Comparison of ENCODE assay signal across 20 cellular contexts in genomic region chr6:111579816-111580215, GRCh38. TPM values are rescaled to one million over a fixed set of nuclear protein-coding genes. Genes with fewer than 3 reads are reported as not detected.
DNase-seq lines count a peak whose midpoint lies in the region; ATAC-seq, FAIRE-seq and TF ChIP-seq lines count a peak whose summit lies in the region.
"Had no signal": no experiment of that assay in that cellular context is flagged by ENCODE, and none has a peak within 500 bp of the region (broad histone marks: within the 10 kb centered on the region; RNA-seq: fewer than 3 reads in every experiment).

No MANE protein-coding gene starts in this region.

- TF ChIP-seq CTCF in DND-41 (IDR thresholded peaks at IDR 0.05; ENCODE audit: borderline replicate concordance, extremely low read depth, low read length, poor library complexity, severe bottlenecking) (no peak), Panc1 (IDR thresholded peaks at IDR 0.05) (no peak), K562 (IDR thresholded peaks at IDR 0.05 in 2 of 3, conservative IDR thresholded peaks at IDR 0.05 in 1 of 3; ENCODE audit: insufficient read depth in 2 of 3, low read depth in 1 of 3, low read length in 3 of 3) (no peak)

- H3K79me2 ChIP-seq in DND-41 (ENCODE audit: insufficient read depth, low read length) = peaks cover 83% of the 10 kb centered on the region
- H3K79me2 ChIP-seq in K562 (ENCODE audit: control insufficient read depth, insufficient read depth, low read length) = no peaks in the 10 kb centered on the region
- H3K79me2 ChIP-seq in mesendoderm (ENCODE audit: control insufficient read depth, insufficient read depth, low read length) = no peaks in the 10 kb centered on the region

- no peaks in the 10 kb centered on the region for H3K9me3 ChIP-seq in DND-41 (ENCODE audit: insufficient read depth, low read length, severe bottlenecking)
- no peaks in the 10 kb centered on the region for H3K9me3 ChIP-seq in Panc1 (ENCODE audit: control insufficient read depth, insufficient read depth, low read depth, low read length)
- H3K9me3 ChIP-seq in K562 (replicated peaks; ENCODE audit: control insufficient read depth, insufficient read depth, low read depth, low read length) = no peaks in the 10 kb centered on the region
- H3K9me3 ChIP-seq: HAP-1 had no signal

- H3K4me3 Mint-ChIP-seq in stimulated activated naive B cell treated with anti-CD40 and anti-IgM and Interleukin-4, amounts not matched to agents 10 μg/mL and 1 μg/mL and 100 μg/mL, for 72 hours = no peak overlapping the region
- H3K4me3 Mint-ChIP-seq: B cell; CD4-positive, alpha-beta memory T cell; IgD-negative memory B cell had no signal

- no peak overlapping the region for H3K4ac ChIP-seq in mesendoderm (ENCODE audit: low read depth, low read length)

- H4K20me1 ChIP-seq in DND-41 (ENCODE audit: insufficient read depth, low read length) (0 out of 2 replicates have a peak, but pooled peaks cover 2% of the 10 kb centered on the region), K562 (replicated peaks; ENCODE audit: control insufficient read depth, insufficient read depth, low read length) (no peaks in the 10 kb centered on the region; the same call in 1 of the 2 replicates)

- H2AFZ ChIP-seq in DND-41 (ENCODE audit: low read depth, low read length) = no peak overlapping the region
- H2AFZ ChIP-seq in K562 (ENCODE audit: low read depth, low read length) = no peak overlapping the region
- H2AFZ ChIP-seq: PC-9 had no signal

- H3K56ac ChIP-seq in mesendoderm (ENCODE audit: low read length) = no peak overlapping the region

- POLR2A ChIA-PET in Panc1 (lab: Charles Lee) = interaction anchor here (1.1 kb wide), 1 partner anchor 26 kb away, joined by 3 read pairs; the partner anchor contains the start of gene TRAF3IP2
- POLR2A ChIA-PET in K562 (lab: Yijun Ruan, JAX) = interaction anchor here (0.6 to 1.5 kb wide), 4 partner anchors 10 to 263 kb away, joined by 3 read pairs; no protein-coding TSS in a partner anchor

- BruUV-seq in Panc1 (replicated peaks; lab: Mats Ljungman, UMichigan) (no TSS peak), K562 (replicated peaks; lab: Mats Ljungman, UMichigan) (no TSS peak)

- no peak overlapping the region for H3K23ac ChIP-seq in mesendoderm (ENCODE audit: low read length)

- H4K8ac ChIP-seq in mesendoderm (ENCODE audit: low read depth, low read length) = no peak overlapping the region

- TF ChIP-seq POLR2A in K562 (conservative IDR thresholded peaks at IDR 0.05) = no peak

- H3K27me3 Mint-ChIP-seq in stimulated activated naive B cell treated with anti-CD40 and anti-IgM and Interleukin-4, amounts not matched to agents 10 μg/mL and 1 μg/mL and 100 μg/mL, for 72 hours = no peaks in the 10 kb centered on the region
- H3K27me3 Mint-ChIP-seq: B cell; CD4-positive, alpha-beta memory T cell; IgD-negative memory B cell had no signal

- no peaks in the 10 kb centered on the region for H3K27me3 ChIP-seq in DND-41 (ENCODE audit: insufficient read depth, low read length, poor library complexity)
- no peaks in the 10 kb centered on the region for H3K27me3 ChIP-seq in Panc1 (ENCODE audit: control insufficient read depth, insufficient read depth, low read length)
- no peaks in the 10 kb centered on the region for H3K27me3 ChIP-seq in K562 (ENCODE audit: control insufficient read depth in 2 of 2, insufficient read depth in 2 of 2, low read length in 2 of 2)
- H3K27me3 ChIP-seq in mesendoderm (ENCODE audit: insufficient read depth, low read length, poor library complexity) = no peaks in the 10 kb centered on the region

- peaks cover under 1% of the 10 kb centered on the region for H3K79me1 ChIP-seq in mesendoderm (ENCODE audit: low read length)

- H2BK5ac ChIP-seq in mesendoderm (ENCODE audit: low read length) = no peak overlapping the region

- H3K4me3 ChIP-seq in DND-41 (ENCODE audit: low read depth in 1 of 2, low read length in 2 of 2) (no peak overlapping the region), Panc1 (ENCODE audit: low read depth in 2 of 2, low read length in 2 of 2) (no peak overlapping the region), K562 (no peak overlapping the region), mesendoderm (ENCODE audit: low read length) (no peak overlapping the region)
- H3K4me3 ChIP-seq: HAP-1, PC-9 had no signal

- peak overlapping the region; percentile 58 for H3K27ac ChIP-seq in DND-41 (ENCODE audit: low read length)
- peak overlapping the region; percentile 68 for H3K27ac ChIP-seq in Panc1 (ENCODE audit: low read length)
- H3K27ac ChIP-seq in K562 (ENCODE audit: extremely low read depth, low read depth, low read length) = no peak overlapping the region
- no peak overlapping the region for H3K27ac ChIP-seq in mesendoderm (ENCODE audit: low read depth, low read length)
- H3K27ac ChIP-seq: PC-9 had no signal

- no peaks in the 10 kb centered on the region for H3K9me1 ChIP-seq in K562 (ENCODE audit: control insufficient read depth, insufficient read depth, low read length)

- H2AK5ac ChIP-seq in mesendoderm (ENCODE audit: low read length) = no peak overlapping the region

- no peaks in the 10 kb centered on the region for H3K9me3 Mint-ChIP-seq in stimulated activated naive B cell treated with anti-CD40 and anti-IgM and Interleukin-4, amounts not matched to agents 10 μg/mL and 1 μg/mL and 100 μg/mL, for 72 hours
- H3K9me3 Mint-ChIP-seq: CD4-positive, alpha-beta memory T cell; IgD-negative memory B cell had no signal

- H3K9ac ChIP-seq in DND-41 (ENCODE audit: low read depth, low read length) (no peak overlapping the region), K562 (ENCODE audit: insufficient read depth in 1 of 2, low read depth in 2 of 2, low read length in 2 of 2) (no peak overlapping the region), mesendoderm (ENCODE audit: low read length) (no peak overlapping the region)

- in situ Hi-C loops in Panc1 (cut with HindIII; ENCODE audit: low pct_unique_long_range_greater_than_20kb, low sequenced_read_pairs) = no loop called here
- in situ Hi-C loops in K562 (cut with MboI) = no loop called here

- H2BK120ac ChIP-seq in mesendoderm (ENCODE audit: low read depth, low read length) = no peak overlapping the region

- ATAC-seq in DND-41 (ENCODE audit: insufficient read depth, low read depth) (no peak), Panc1 (no peak), K562 (peak; percentile 33), sciatic nerve (no peak)
- no peak for ATAC-seq in stimulated activated naive B cell treated with anti-CD40 and anti-IgM and Interleukin-4, amounts not matched to agents 10 μg/mL and 1 μg/mL and 100 μg/mL, for 72 hours (replicated peaks)
- ATAC-seq: SK-N-SH treated with all-trans-retinoic acid at 6 μM for 48 hours had no signal

- peak overlapping the region; percentile 14 for H3K27ac Mint-ChIP-seq in stimulated activated naive B cell treated with anti-CD40 and anti-IgM and Interleukin-4, amounts not matched to agents 10 μg/mL and 1 μg/mL and 100 μg/mL, for 72 hours
- H3K27ac Mint-ChIP-seq: B cell, IgD-negative memory B cell had no signal

- TF ChIP-seq RAD21 in K562 (CRISPR knock-in tag; conservative IDR thresholded peaks at IDR 0.05 in 1 of 2, IDR thresholded peaks at IDR 0.05 in 1 of 2) = no peak

- H3K36me3 Mint-ChIP-seq in stimulated activated naive B cell treated with anti-CD40 and anti-IgM and Interleukin-4, amounts not matched to agents 10 μg/mL and 1 μg/mL and 100 μg/mL, for 72 hours = peaks cover 27 to 31% of the 10 kb centered on the region in 2 donors

- CTCF ChIA-PET in Panc1 (lab: Charles Lee) = no interaction called here
- CTCF ChIA-PET in K562 (lab: Yijun Ruan, JAX; ENCODE audit: low intra/inter-chr PET ratio) = interaction anchor here (0.7 kb wide), 1 partner anchor 933 kb away, joined by 3 read pairs; no protein-coding TSS in a partner anchor

- peaks cover 19 to 27% of the 10 kb centered on the region in 2 donors for H3K4me1 Mint-ChIP-seq in stimulated activated naive B cell treated with anti-CD40 and anti-IgM and Interleukin-4, amounts not matched to agents 10 μg/mL and 1 μg/mL and 100 μg/mL, for 72 hours

- no peak overlapping the region for H2BK15ac ChIP-seq in mesendoderm (replicated peaks; ENCODE audit: low read depth)

- no peak for FAIRE-seq in K562 (lab: Jason Lieb, UNC)

- H4K5ac ChIP-seq in mesendoderm (ENCODE audit: low read length) = no peak overlapping the region

- DNase-seq in DND-41 (no peak), Panc1 (ENCODE audit: low read depth, low spot score) (no peak), K562 (ENCODE audit: extremely low read depth in 1 of 4, low spot score in 3 of 4) (no peak), D341Med (ENCODE audit: low spot score) (no peak), sciatic nerve (ENCODE audit: low spot score) (no peak), mesendoderm (no peak), SW480 (ENCODE audit: low spot score) (no peak)
- no peak for DNase-seq in stimulated activated naive B cell treated with anti-CD40 and anti-IgM and Interleukin-4, amounts not matched to agents 10 μg/mL and 1 μg/mL and 100 μg/mL, for 72 hours
- DNase-seq: Calu3; CD4-positive, alpha-beta memory T cell; NCI-H1417; NCI-H1930; NCI-H2171; NCI-H446 treated with DMSO at 0.1 percent for 48 hours; NCI-H748 treated with DMSO at 0.1 percent for 48 hours; PC-9 had no signal

- 25% methylated on average over 5 of the region's 5 CpGs for WGBS in K562 (ENCODE audit: insufficient coverage, low coverage, missing lambda C conversion rate)
- WGBS in mesendoderm (ENCODE audit: extremely low coverage, insufficient coverage, low lambda C conversion rate) = no CpG with 5 or more reads among the region's 5 CpGs

- H3K18ac ChIP-seq in mesendoderm (ENCODE audit: low read length) = no peak overlapping the region

- no peak overlapping the region for H3K4me2 ChIP-seq in DND-41 (ENCODE audit: insufficient read depth, low read length)
- no peak overlapping the region for H3K4me2 ChIP-seq in K562 (ENCODE audit: insufficient read depth, low read length)
- H3K4me2 ChIP-seq in mesendoderm (ENCODE audit: low read length) = no peak overlapping the region
- H3K4me2 ChIP-seq: PC-9 had no signal

- TF ChIP-seq EP300 in K562 (IDR thresholded peaks at IDR 0.05; ENCODE audit: low read length) = 0 out of 2 replicates have a peak, but pooled peaks have one; percentile 16

- H3K36me3 ChIP-seq in DND-41 (ENCODE audit: insufficient read depth, low read length) (peaks cover 65% of the 10 kb centered on the region), Panc1 (ENCODE audit: control insufficient read depth, insufficient read depth, low read length) (peaks cover 7% of the 10 kb centered on the region), K562 (ENCODE audit: control insufficient read depth, insufficient read depth, low read length) (peaks cover 16% of the 10 kb centered on the region; the same call in 1 of the 3 replicates), mesendoderm (ENCODE audit: control insufficient read depth, insufficient read depth, low read length) (peaks cover 2% of the 10 kb centered on the region)

- intact Hi-C loops in Panc1 (cut with micrococcal nuclease; ENCODE audit: unreplicated experiment) (no loop called here), K562 (cut with micrococcal nuclease) (loop anchor here (1.0 to 5.0 kb wide), 3 partner anchors 62 to 321 kb away; partner anchors contain the start of gene REV3L), sciatic nerve (cut with DNase I) (loop anchor here (10.0 kb wide), 1 partner anchor 95 kb away; the partner anchor contains the start of gene REV3L)

- peaks cover 38% of the 10 kb centered on the region for H3K4me1 ChIP-seq in DND-41 (ENCODE audit: insufficient read depth, low read length)
- H3K4me1 ChIP-seq in Panc1 (ENCODE audit: control insufficient read depth, insufficient read depth, low read length) = peaks cover 10% of the 10 kb centered on the region
- H3K4me1 ChIP-seq in K562 (replicated peaks in 1 of 2; ENCODE audit: control insufficient read depth in 2 of 2, insufficient read depth in 2 of 2, low read length in 2 of 2) = peaks cover 0 to 10% of the 10 kb centered on the region in 2 experiments; a peak in 2 of 5 replicates
- H3K4me1 ChIP-seq in mesendoderm (ENCODE audit: control insufficient read depth, low read depth, low read length) = no peaks in the 10 kb centered on the region

RNA-seq across cellular contexts. Expression of gene TRAF3IP2, which starts 25.9 kb away (rescaled TPM):
- total RNA-seq in Panc1 (2021; ENCODE audit: unreplicated experiment) = 43.3 TPM
- 27.5 TPM for polyA plus RNA-seq in Panc1 (2012; ENCODE audit: insufficient read length)
- 7.6 and 9.6 TPM in 2 replicates for total RNA-seq in K562 (2011; cell fraction: chromatin; rRNA removed; ENCODE audit: low replicate concordance)
- 5.0 and 6.0 TPM in 2 replicates for total RNA-seq in K562 (2011; cell fraction: nucleolus; rRNA removed)
- total RNA-seq in K562 (2011; cell fraction: nucleoplasm; rRNA removed) = 8.3 TPM in 2 replicates
- 13.8 and 16.5 TPM in 2 replicates for total RNA-seq in K562 (2014; rRNA removed)
- total RNA-seq in K562 (2014; rRNA removed; fragmentation: Illumina TruSeq; extraction: Trizol) = 12.3 and 13.4 TPM in 2 replicates
- total RNA-seq in K562 (2015; rRNA removed; fragmentation: Illumina TruSeq; extraction: Trizol) = 9.1 and 11.7 TPM in 2 replicates
- 14.6 and 14.8 TPM in 2 replicates for total RNA-seq in K562 (2021)
- polyA plus RNA-seq in K562 (2011; rRNA removed) = 11.3 and 16.7 TPM in 2 replicates
- 16.7 and 19.0 TPM in 2 replicates for polyA plus RNA-seq in K562 (2011; cell fraction: cytosol; rRNA removed)
- 5.7 and 9.2 TPM in 2 replicates for polyA plus RNA-seq in K562 (2011; cell fraction: nucleus; rRNA removed)
- 10.6 and 21.6 TPM in 2 replicates for polyA plus RNA-seq in K562 (2012)
- 18.9 and 20.3 TPM in 2 replicates for polyA plus RNA-seq in K562 (2014; fragmentation: Illumina TruSeq; extraction: Trizol)
- 10 to 100 TPM in 1 of 2 experiments, 1 to 10 TPM in 1; 7.3 to 12.1 TPM for polyA plus RNA-seq in K562 (2014; fragmentation: Nextera tagmentation; extraction: Ambion mirVana)
- 10.2 and 15.8 TPM in 2 replicates for polyA plus RNA-seq in K562 (2014; rRNA removed)
- polyA minus RNA-seq in K562 (2011; rRNA and poly(A)+ RNA removed) = 14.7 and 15.1 TPM in 2 replicates
- 9.2 and 9.9 TPM in 2 replicates for polyA minus RNA-seq in K562 (2011; cell fraction: cytosol; rRNA and poly(A)+ RNA removed)
- polyA minus RNA-seq in K562 (2011; cell fraction: nucleus; rRNA and poly(A)+ RNA removed) = 6.7 and 7.4 TPM in 2 replicates
- total RNA-seq in sciatic nerve = 11.6 TPM
- 23.9 TPM for polyA plus RNA-seq in mesendoderm (2013, experiment 1 of 2)
- polyA plus RNA-seq in mesendoderm (2013, experiment 2 of 2) = 23.3 TPM

Comparison
In these comparisons a context has a peak if more than half of its experiments do, and no peak if none do; other contexts are left out.
1. H3K27ac ChIP-seq: peak in DND-41 (single experiment) and Panc1 (single experiment); none in K562 (single experiment) and mesendoderm (single experiment).